In the genomic region with DNA sequence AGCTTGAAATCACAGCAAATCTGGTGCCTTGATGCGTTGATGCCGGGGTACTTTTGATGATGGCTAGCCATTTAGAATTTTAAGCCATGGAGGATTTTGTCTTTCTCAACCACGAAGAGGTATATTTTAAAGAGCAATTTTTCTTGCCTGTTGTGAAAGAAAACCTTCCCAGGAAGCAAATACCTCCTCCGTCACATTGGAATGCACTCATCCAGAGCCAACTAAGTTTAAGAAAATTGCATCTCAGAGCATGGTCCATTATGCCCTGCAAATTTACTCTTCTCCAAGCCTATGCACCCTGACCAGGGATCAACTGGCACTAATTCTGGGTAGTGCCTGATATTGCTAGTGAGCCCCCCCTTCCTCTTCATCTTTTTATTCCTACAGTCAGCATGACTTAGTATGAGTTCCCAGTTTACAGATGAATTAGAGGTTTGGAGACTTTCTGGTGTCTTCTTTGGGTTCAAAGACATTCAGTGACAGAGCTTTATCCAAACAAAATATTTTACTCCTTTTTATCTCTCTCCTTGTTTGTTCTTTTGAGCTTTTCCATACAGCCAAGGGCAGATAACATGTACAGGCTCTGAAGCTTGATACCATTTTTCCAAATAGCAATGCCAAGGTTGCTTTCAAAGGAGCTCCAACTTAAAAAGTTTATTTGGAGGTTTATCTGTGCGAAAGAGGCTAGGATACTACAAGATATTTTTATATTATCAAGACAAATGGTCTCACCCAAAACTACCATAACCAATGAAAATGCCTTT, we compare ENCODE assay signal across 16 cellular contexts. TPM values are rescaled to one million over a fixed set of nuclear protein-coding genes. Genes with fewer than 3 reads are reported as not detected.
DNase-seq lines count a peak whose midpoint lies in the region; ATAC-seq and TF ChIP-seq lines count a peak whose summit lies in the region.
"Had no signal": no experiment of that assay in that cellular context is flagged by ENCODE, and none has a peak within 500 bp of the region (broad histone marks: within the 10 kb centered on the region; RNA-seq: fewer than 3 reads in every experiment).

No MANE protein-coding gene starts in this region.

- DNase-seq in activated T-cell treated with anti-CD3 and anti-CD28 coated beads, Interleukin-2, amount 50 U/mL, for 72 hours = no peak
- DNase-seq in activated T-cell treated with anti-CD3 and anti-CD28 coated beads, Interleukin-2, amount 50 U/mL, for 1 hour = no peak
- DNase-seq in astrocyte of the hippocampus (ENCODE audit: low read depth, low spot score) (peak; percentile 57), upper lobe of right lung (no peak), DMS114 treated with DMSO at 0.1 percent for 48 hours (lab: John Stamatoyannopoulos, UW; ENCODE audit: unreplicated experiment) (no peak), 8988T (no peak), NCI-H748 treated with DMSO at 0.1 percent for 48 hours (lab: John Stamatoyannopoulos, UW) (no peak)
- DNase-seq: activated B cell treated with CpG ODN at 0.5 μM for 24 hours; COR-L47; NCI-H1417 treated with DMSO at 0.1 percent for 48 hours; NCI-H345; occipital lobe; OCI-M1; stimulated activated naive CD8-positive, alpha-beta T cell treated with anti-CD3 and anti-CD28 coated beads, Interleukin-15, Interleukin-2, amounts not matched to agents 100 U/mL and 50 U/mL, for 24 hours had no signal

- ATAC-seq in activated T-cell treated with anti-CD3 and anti-CD28 coated beads, Interleukin-2, amount 50 U/mL, for 72 hours (replicated peaks in 1 of 2) = no peak
- ATAC-seq in upper lobe of right lung = peak; percentile 41
- ATAC-seq: stimulated activated naive CD8-positive, alpha-beta T cell treated with anti-CD3 and anti-CD28 coated beads, Interleukin-15, Interleukin-2, amounts not matched to agents 100 U/mL and 50 U/mL, for 24 hours had no signal

- H3K9me3 ChIP-seq in mesodermal cell (ENCODE audit: control insufficient read depth, low read length) = no peaks in the 10 kb centered on the region
- H3K9me3 ChIP-seq in upper lobe of right lung = no peaks in the 10 kb centered on the region

- H3K36me3 Mint-ChIP-seq in activated T-cell treated with anti-CD3 and anti-CD28 coated beads, Interleukin-2, amount 50 U/mL, for 72 hours (ENCODE audit: insufficient read depth in 2 of 2) = peaks cover 0 to 1% of the 10 kb centered on the region in 2 donors
- H3K36me3 Mint-ChIP-seq: activated naive CD8-positive, alpha-beta T cell had no signal

- 97 to 100% methylated on average over 2 to 3 of the region's 5 CpGs for WGBS in mesodermal cell (ENCODE audit: insufficient coverage in 2 of 2), 2 experiments

- H3K9me3 Mint-ChIP-seq in activated T-cell treated with anti-CD3 and anti-CD28 coated beads, Interleukin-2, amount 50 U/mL, for 72 hours = no peaks in the 10 kb centered on the region
- H3K9me3 Mint-ChIP-seq: activated B cell treated with CpG ODN at 0.5 μM for 24 hours had no signal

- intact Hi-C loops in upper lobe of right lung (cut with DNase I) = no loop called here

- H3K27me3 Mint-ChIP-seq in activated T-cell treated with anti-CD3 and anti-CD28 coated beads, Interleukin-2, amount 50 U/mL, for 72 hours (ENCODE audit: low read depth) = no peaks in the 10 kb centered on the region
- H3K27me3 Mint-ChIP-seq: activated B cell treated with CpG ODN at 0.5 μM for 24 hours; activated naive CD8-positive, alpha-beta T cell had no signal

- no peak overlapping the region for H3K4me3 ChIP-seq in mesodermal cell (ENCODE audit: extremely low read depth, insufficient read depth, low read length, poor library complexity, severe bottlenecking)
- no peak overlapping the region for H3K4me3 ChIP-seq in upper lobe of right lung

- H3K27ac ChIP-seq in mesodermal cell (ENCODE audit: low read depth, low read length, severe bottlenecking) = peak overlapping the region; percentile 82
- H3K27ac ChIP-seq in upper lobe of right lung = no peak overlapping the region

- peak overlapping the region in 1 of 2 donors; percentile 30 for H3K4me3 Mint-ChIP-seq in activated T-cell treated with anti-CD3 and anti-CD28 coated beads, Interleukin-2, amount 50 U/mL, for 72 hours
- H3K4me3 Mint-ChIP-seq: activated B cell treated with CpG ODN at 0.5 μM for 24 hours; activated naive CD8-positive, alpha-beta T cell had no signal

- peaks cover 11% of the 10 kb centered on the region for H3K4me1 Mint-ChIP-seq in activated T-cell treated with anti-CD3 and anti-CD28 coated beads, Interleukin-2, amount 50 U/mL, for 72 hours (ENCODE audit: low read depth)

- no peaks in the 10 kb centered on the region for H3K36me3 ChIP-seq in mesodermal cell (ENCODE audit: control insufficient read depth, insufficient read depth, low read length)
- no peaks in the 10 kb centered on the region for H3K36me3 ChIP-seq in upper lobe of right lung

- peaks cover 37% of the 10 kb centered on the region for H3K4me1 ChIP-seq in mesodermal cell (ENCODE audit: control insufficient read depth, insufficient read depth, low read length, poor library complexity, severe bottlenecking)
- H3K4me1 ChIP-seq in upper lobe of right lung = peaks cover 22% of the 10 kb centered on the region

- H3K27ac Mint-ChIP-seq in activated T-cell treated with anti-CD3 and anti-CD28 coated beads, Interleukin-2, amount 50 U/mL, for 72 hours = peak overlapping the region; percentile 78
- H3K27ac Mint-ChIP-seq: activated B cell treated with CpG ODN at 0.5 μM for 24 hours; activated naive CD8-positive, alpha-beta T cell had no signal

- no peaks in the 10 kb centered on the region for H3K27me3 ChIP-seq in upper lobe of right lung

- no peak for TF ChIP-seq CTCF in upper lobe of right lung (IDR thresholded peaks at IDR 0.05)

RNA-seq across cellular contexts. Expression of gene ANK3, which starts 56.6 kb away (rescaled TPM):
- total RNA-seq in activated T-cell treated with anti-CD3 and anti-CD28 coated beads, Interleukin-2, amount 50 U/mL, for 72 hours = 10 to 100 TPM; 33.3 to 51.4 TPM
- polyA plus RNA-seq in mesodermal cell (2013, experiment 1 of 2) = 107 TPM
- 108 TPM for polyA plus RNA-seq in mesodermal cell (2013, experiment 2 of 2)
- 91.1 TPM for total RNA-seq in upper lobe of right lung
